21 cellular contexts compared by ENCODE assay signal in the genomic region with DNA sequence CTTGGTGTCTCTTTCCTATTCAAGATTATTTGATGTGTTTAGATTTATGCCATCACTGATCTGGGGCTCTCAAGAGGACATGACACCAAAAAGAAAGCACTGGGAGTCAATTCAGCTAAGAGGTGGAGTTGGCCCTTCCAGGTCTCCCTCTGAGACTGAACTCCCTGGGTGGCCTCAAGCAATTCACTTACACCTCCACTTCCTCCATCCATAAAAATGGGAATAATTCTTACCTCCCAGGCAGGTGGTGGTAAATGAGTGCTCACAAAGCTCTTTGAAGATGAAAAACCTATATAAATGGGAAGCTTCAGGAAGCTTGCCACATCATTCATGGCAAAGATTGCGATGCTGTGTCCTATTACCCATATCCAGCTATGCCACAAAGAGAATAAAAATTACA.
"Had no signal": no experiment of that assay in that cellular context is flagged by ENCODE, and none has a peak within 500 bp of the region (broad histone marks: within the 10 kb centered on the region; RNA-seq: fewer than 3 reads in every experiment).

No MANE protein-coding gene starts in this region.

- H3K4me3 Mint-ChIP-seq: neural progenitor cell; stimulated activated naive CD8-positive, alpha-beta T cell treated with anti-CD3 and anti-CD28 coated beads, Interleukin-15, Interleukin-2, amounts not matched to agents 100 ng/mL and 50 ng/mL, for 24 hours had no signal

- H3K27me3 Mint-ChIP-seq: stimulated activated naive CD8-positive, alpha-beta T cell treated with anti-CD3 and anti-CD28 coated beads, Interleukin-15, Interleukin-2, amounts not matched to agents 100 ng/mL and 50 ng/mL, for 24 hours had no signal

- H3K27me3 ChIP-seq: cardiac muscle cell, left lung, neural progenitor cell, tibial nerve, uterus had no signal

- H3K27ac ChIP-seq: cardiac muscle cell, epithelial cell of prostate, left lung, neural progenitor cell, tibial nerve, uterus had no signal

- DNase-seq: activated CD4-positive, alpha-beta T cell treated with anti-CD3 and anti-CD28 coated beads, Interleukin-2, amount 50 U/mL, for 1 hour; activated effector memory CD4-positive, alpha-beta T cell treated with anti-CD3 and anti-CD28 coated beads, Interleukin-2, amount 50 U/mL, for 16 hours; activated T-cell treated with anti-CD3 and anti-CD28 coated beads, Interleukin-2, amount 50 U/mL, for 1 hour; amniotic stem cell; dermis blood vessel endothelial cell; foreskin melanocyte; left lung; mammary epithelial cell; midbrain; psoas muscle; right cardiac atrium; SK-N-SH; stimulated activated CD4-positive, alpha-beta T cell treated with anti-CD3 and anti-CD28 coated beads, Interleukin-2, amount 100 ng/mL, for 24 hours; T-helper 1 cell; uterus had no signal

- H3K36me3 Mint-ChIP-seq: neural progenitor cell had no signal

- H3K4me3 ChIP-seq: cardiac muscle cell, left lung, neural progenitor cell, psoas muscle, tibial nerve, uterus had no signal

- H3K27ac Mint-ChIP-seq: activated naive CD4-positive, alpha-beta T cell treated with anti-CD3 and anti-CD28 coated beads, Interleukin-2, amount 50 U/mL, for 72 hours; neural progenitor cell; stimulated activated naive CD8-positive, alpha-beta T cell treated with anti-CD3 and anti-CD28 coated beads, Interleukin-15, Interleukin-2, amounts not matched to agents 100 ng/mL and 50 ng/mL, for 24 hours had no signal

- H3K9me3 ChIP-seq: left lung, psoas muscle, SK-N-SH, tibial nerve, uterus had no signal

- H3K4me1 ChIP-seq: left lung, neural progenitor cell, tibial nerve had no signal

- H3K9me3 Mint-ChIP-seq: activated naive CD4-positive, alpha-beta T cell treated with anti-CD3 and anti-CD28 coated beads, Interleukin-2, amount 50 U/mL, for 72 hours; neural progenitor cell; stimulated activated naive CD8-positive, alpha-beta T cell treated with anti-CD3 and anti-CD28 coated beads, Interleukin-15, Interleukin-2, amounts not matched to agents 100 ng/mL and 50 ng/mL, for 24 hours had no signal

- H3K36me3 ChIP-seq: cardiac muscle cell, left lung, neural progenitor cell, tibial nerve, uterus had no signal

- ATAC-seq: activated naive CD4-positive, alpha-beta T cell treated with anti-CD3 and anti-CD28 coated beads, Interleukin-2, amount 50 U/mL, for 72 hours; left lung; psoas muscle; right cardiac atrium had no signal
